11 cellular contexts compared by ENCODE assay signal in genomic region chr1:222043444-222044292, GRCh38.
DNase-seq lines count a peak whose midpoint lies in the region; FAIRE-seq and TF ChIP-seq lines count a peak whose summit lies in the region.
"Had no signal": no experiment of that assay in that cellular context is flagged by ENCODE, and none has a peak within 500 bp of the region (broad histone marks: within the 10 kb centered on the region; RNA-seq: fewer than 3 reads in every experiment).

No MANE protein-coding gene starts in this region.

- peaks cover under 1% of the 10 kb centered on the region for H3K9me3 Mint-ChIP-seq in glutamatergic neuron (ENCODE audit: unreplicated experiment)
- H3K9me3 Mint-ChIP-seq: T-helper 2 cell treated with Interferon-gamma antibody and Interleukin-4, amounts not matched to agents 5 μg/mL and 100 μg/mL, for 36 hours had no signal

- intact Hi-C loops in tibial artery (cut with DNase I; ENCODE audit: low total_unique reads) = no loop called here

- WGBS in mesodermal cell (ENCODE audit: insufficient coverage in 2 of 2), 2 experiments = 95% methylated on average over 7 to 8 of the region's 9 CpGs

- H3K36me3 Mint-ChIP-seq in glutamatergic neuron (ENCODE audit: unreplicated experiment) = no peaks in the 10 kb centered on the region

- peaks cover 3% of the 10 kb centered on the region for H3K27me3 Mint-ChIP-seq in glutamatergic neuron (ENCODE audit: unreplicated experiment)

- H3K4me1 ChIP-seq in mesodermal cell (ENCODE audit: control insufficient read depth, insufficient read depth, low read length, poor library complexity, severe bottlenecking) (peaks cover 8% of the 10 kb centered on the region), tibial artery (peaks cover 0 to 17% (median 12%) of the 10 kb centered on the region in 4 donors)

- no peak overlapping the region for H3K27ac Mint-ChIP-seq in glutamatergic neuron (ENCODE audit: unreplicated experiment)
- H3K27ac Mint-ChIP-seq: T-helper 2 cell treated with Interferon-gamma antibody and Interleukin-4, amounts not matched to agents 5 μg/mL and 100 μg/mL, for 36 hours had no signal

- peak overlapping the region; percentile 8 for H3K27ac ChIP-seq in mesodermal cell (ENCODE audit: low read depth, low read length, severe bottlenecking)
- peak overlapping the region; percentile 56 to 64 for H3K27ac ChIP-seq in tibial artery

- peak; percentile 87 for DNase-seq in LHCN-M2 (ENCODE audit: low read depth)
- no peak for DNase-seq in tibial artery
- no peak for DNase-seq in AML-193 (lab: John Stamatoyannopoulos, UW)
- DNase-seq in glutamatergic neuron = no peak
- DNase-seq in urothelium cell line (ENCODE audit: low spot score) = no peak
- DNase-seq: activated effector memory CD4-positive, alpha-beta T cell treated with Interleukin-2 at 50 U/mL for 16 hours; GF-D8; NCI-H526 had no signal

- H3K36me3 ChIP-seq in mesodermal cell (ENCODE audit: control insufficient read depth, insufficient read depth, low read length) (no peaks in the 10 kb centered on the region), tibial artery (no peaks in the 10 kb centered on the region)

- H3K4me3 ChIP-seq in mesodermal cell (ENCODE audit: extremely low read depth, insufficient read depth, low read length, poor library complexity, severe bottlenecking) (no peak overlapping the region), tibial artery (no peak overlapping the region)

- peaks cover 2% of the 10 kb centered on the region for H3K4me1 Mint-ChIP-seq in glutamatergic neuron (ENCODE audit: low read depth, unreplicated experiment)

- no peaks in the 10 kb centered on the region for H3K9me3 ChIP-seq in mesodermal cell (ENCODE audit: control insufficient read depth, low read length)
- no peaks in the 10 kb centered on the region for H3K9me3 ChIP-seq in tibial artery

- FAIRE-seq in endometrium (lab: Jason Lieb, UNC) (peak; percentile 82), urothelium cell line (lab: Jason Lieb, UNC) (no peak)

- no peaks in the 10 kb centered on the region for H3K27me3 ChIP-seq in tibial artery

- no peak overlapping the region for H3K4me3 Mint-ChIP-seq in glutamatergic neuron (ENCODE audit: unreplicated experiment)
- H3K4me3 Mint-ChIP-seq: T-helper 2 cell treated with Interferon-gamma antibody and Interleukin-4, amounts not matched to agents 5 μg/mL and 100 μg/mL, for 36 hours had no signal

- no peak for TF ChIP-seq CTCF in tibial artery (IDR thresholded peaks at IDR 0.05)
- TF ChIP-seq CTCF in glutamatergic neuron (IDR thresholded peaks at IDR 0.05; ENCODE audit: partially characterized antibody, unreplicated experiment) = no peak
